Comparison of ENCODE assay signal across 9 cellular contexts in the genomic region with DNA sequence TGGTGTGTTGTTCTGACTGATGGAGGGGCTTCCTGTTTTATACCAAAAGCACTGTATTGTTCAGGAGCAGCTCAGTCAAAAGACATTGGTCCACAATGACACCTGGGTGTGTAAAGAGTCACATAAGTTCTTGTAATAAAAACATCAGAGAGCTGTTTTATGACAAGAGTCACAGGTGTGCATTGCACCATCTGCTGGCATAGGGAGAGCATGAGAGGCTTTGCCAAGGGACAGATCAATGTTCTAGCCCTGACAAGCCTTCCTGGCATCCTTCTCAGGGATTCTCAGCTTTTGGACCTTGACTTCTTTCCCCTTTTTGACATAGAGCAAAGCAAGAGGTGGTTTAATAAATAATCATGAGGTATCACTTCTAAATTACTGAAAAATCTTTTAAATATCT. TPM values are rescaled to one million over a fixed set of nuclear protein-coding genes. Genes with fewer than 3 reads are reported as not detected.
DNase-seq lines count a peak whose midpoint lies in the region; TF ChIP-seq lines count a peak whose summit lies in the region.
"Had no signal": no experiment of that assay in that cellular context is flagged by ENCODE, and none has a peak within 500 bp of the region (broad histone marks: within the 10 kb centered on the region; RNA-seq: fewer than 3 reads in every experiment).

No MANE protein-coding gene starts in this region.

- no peaks in the 10 kb centered on the region for H3K27me3 ChIP-seq in uterus
- H3K27me3 ChIP-seq in GM23248 (replicated peaks; ENCODE audit: insufficient read depth): no peaks in the 10 kb centered on the region

- H3K9me3 ChIP-seq in uterus (no peaks in the 10 kb centered on the region), GM23248 (ENCODE audit: low read depth) (no peaks in the 10 kb centered on the region)

- peak overlapping the region; percentile 23 for H3K27ac ChIP-seq in substantia nigra (ENCODE audit: low read depth, low read length, poor library complexity, severe bottlenecking)
- no peak overlapping the region for H3K27ac ChIP-seq in uterus
- no peak overlapping the region for H3K27ac ChIP-seq in GM23248

- H3F3A ChIP-seq in GM23248 (ENCODE audit: insufficient read depth): no peaks in the 10 kb centered on the region

- TF ChIP-seq CTCF in uterus (IDR thresholded peaks at IDR 0.05): no peak

- no peaks in the 10 kb centered on the region for H4K20me1 ChIP-seq in GM23248 (ENCODE audit: insufficient read depth)

- H3K4me3 ChIP-seq in uterus (no peak overlapping the region), GM23248 (no peak overlapping the region)

- no peak overlapping the region for H2AFZ ChIP-seq in GM23248

- H3K4me1 ChIP-seq in uterus (no peaks in the 10 kb centered on the region), GM23248 (ENCODE audit: insufficient read depth) (no peaks in the 10 kb centered on the region)

- H3K9me2 ChIP-seq in GM23248 (ENCODE audit: insufficient read depth): no peaks in the 10 kb centered on the region

- no peak for TF ChIP-seq POLR2A in uterus (IDR thresholded peaks at IDR 0.05)

- DNase-seq in NCI-H82 (lab: John Stamatoyannopoulos, UW) (peak; percentile 61), NCI-H82 treated with DMSO at 0.1 percent for 48 hours (lab: John Stamatoyannopoulos, UW; ENCODE audit: unreplicated experiment) (no peak), NCI-H446 treated with DMSO at 0.1 percent for 48 hours (lab: John Stamatoyannopoulos, UW) (peak; percentile 42), dermis blood vessel endothelial cell (peak; percentile 28), substantia nigra (lab: John Stamatoyannopoulos, UW) (peak in 2 of 49 donors; percentile 18 to 21), uterus (no peak), GM23248 (no peak), islet precursor cell (no peak)
- DNase-seq: left ventricle myocardium superior had no signal

- H3K9ac ChIP-seq in GM23248: no peak overlapping the region

- in situ Hi-C loops in GM23248 (cut with MboI): no loop called here

- no peak overlapping the region for H3K4me2 ChIP-seq in GM23248 (ENCODE audit: unreplicated experiment)

- H3K36me3 ChIP-seq in uterus (no peaks in the 10 kb centered on the region), GM23248 (ENCODE audit: low read depth) (no peaks in the 10 kb centered on the region)

- intact Hi-C loops in uterus (cut with DNase I; ENCODE audit: low total_unique reads): no loop called here

- H3K79me2 ChIP-seq in GM23248 (ENCODE audit: insufficient read depth): no peaks in the 10 kb centered on the region

RNA-seq across cellular contexts. Expression of a gene that starts 20.5 kb away (rescaled TPM):
- total RNA-seq in dermis blood vessel endothelial cell (under 0.01 TPM in 1 of 2 replicates, not detected in the other), uterus (1 to 10 TPM in 1 of 4 donors, not detected in 3; 1.2 TPM)
- not detected in 2 replicates for total RNA-seq in GM23248 (2014; rRNA removed; shearing (Covaris generic))
- not detected in 2 replicates for polyA plus RNA-seq in GM23248 (2016; fragmentation: Nextera tagmentation; extraction: Ambion mirVana)
- total RNA-seq: left ventricle myocardium superior had no signal

Comparison
In these comparisons a context has a peak if more than half of its experiments do, and no peak if none do; other contexts are left out.
1. DNase-seq: peak in NCI-H82 (single experiment), NCI-H446 treated with DMSO at 0.1 percent for 48 hours (single experiment) and dermis blood vessel endothelial cell (single experiment); none in NCI-H82 treated with DMSO at 0.1 percent for 48 hours (single experiment), uterus (0 of 2), GM23248 (single experiment) and islet precursor cell (single experiment).